ENCODE assay signal across 11 cellular contexts in the genomic region with DNA sequence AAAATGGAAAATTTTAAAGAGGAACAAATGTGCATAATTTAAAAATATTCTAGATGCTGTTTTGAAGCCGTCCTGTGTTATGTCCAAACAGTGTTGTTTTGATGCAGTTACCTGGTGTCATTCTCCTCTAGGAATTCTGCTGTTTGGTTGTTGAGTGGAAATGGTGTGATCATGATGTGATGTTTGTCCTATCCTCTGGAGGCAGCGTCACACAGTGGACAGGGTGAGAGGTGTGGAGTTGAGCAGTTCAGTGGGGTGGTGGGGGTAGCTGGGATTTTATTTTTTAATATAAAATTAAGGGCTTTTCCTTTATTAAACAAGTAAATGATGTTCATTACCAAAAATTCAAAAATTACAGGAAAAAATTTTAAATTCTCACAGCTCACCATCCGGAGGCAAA. TPM values are rescaled to one million over a fixed set of nuclear protein-coding genes. Genes with fewer than 3 reads are reported as not detected.
DNase-seq lines count a peak whose midpoint lies in the region; ATAC-seq and TF ChIP-seq lines count a peak whose summit lies in the region.
"Had no signal": no experiment of that assay in that cellular context is flagged by ENCODE, and none has a peak within 500 bp of the region (broad histone marks: within the 10 kb centered on the region; RNA-seq: fewer than 3 reads in every experiment).

No MANE protein-coding gene starts in this region.

- DNase-seq in A172 (ENCODE audit: low spot score) (peak; percentile 37), RWPE1 (ENCODE audit: low spot score) (peak; percentile 44), foreskin fibroblast (no peak), T-helper 9 cell (no peak), OCI-M2 (lab: John Stamatoyannopoulos, UW; ENCODE audit: unreplicated experiment) (no peak)
- no peak for DNase-seq in stimulated activated CD4-positive, alpha-beta T cell treated with anti-CD3 and anti-CD28 coated beads, Interleukin-4, amount 100 ng/mL, for 4 hours
- DNase-seq: caudate nucleus; CD4-positive, CD25-positive, alpha-beta regulatory T cell; hypothalamus had no signal

- TF ChIP-seq CTCF in GM12875 (IDR thresholded peaks at IDR 0.05; ENCODE audit: borderline replicate concordance, insufficient read depth, low read depth, low read length) = peak; percentile 14; the same call in 1 of the 2 replicates
- TF ChIP-seq CTCF in RWPE1 (conservative IDR thresholded peaks at IDR 0.05; ENCODE audit: low read depth) = peak; percentile 53
- peak; percentile 25 for TF ChIP-seq CTCF in foreskin fibroblast (IDR thresholded peaks at IDR 0.05; ENCODE audit: low read depth, low read length)

- POLR2A ChIA-PET in RWPE1 (lab: Yijun Ruan, JAX; ENCODE audit: low non-redundant PET) = no interaction called here

- CTCF ChIA-PET in RWPE1 (lab: Yijun Ruan, JAX) = interaction anchor here (0.6 to 0.7 kb wide), 2 partner anchors 17 to 228 kb away, joined by 3 read pairs; no protein-coding TSS in a partner anchor

- H3K4me3 ChIP-seq in GM12875 (ENCODE audit: low read depth, low read length) (no peak overlapping the region), foreskin fibroblast (ENCODE audit: low read depth in 1 of 2, low read length in 2 of 2) (no peak overlapping the region)

- H3K27ac ChIP-seq in RWPE1 = no peak overlapping the region

- ATAC-seq in HG03097 (IDR thresholded peaks at IDR 0.05; ENCODE audit: low FRiP score, unreplicated experiment) = no peak

RNA-seq across cellular contexts. Expression of gene PRDM6, which starts 31.2 kb away (rescaled TPM):
- total RNA-seq in A172 (2014; rRNA removed; shearing (Covaris generic)) = 0.02 and 0.22 TPM in 2 replicates
- total RNA-seq: CD4-positive, CD25-positive, alpha-beta regulatory T cell had no signal

Comparison
In these comparisons a context has a peak if more than half of its experiments do, and no peak if none do; other contexts are left out.
1. DNase-seq: peak in A172 (single experiment) and RWPE1 (single experiment); none in foreskin fibroblast (0 of 2), stimulated activated CD4-positive, alpha-beta T cell treated with anti-CD3 and anti-CD28 coated beads, Interleukin-4, amount 100 ng/mL, for 4 hours (0 of 2), T-helper 9 cell (single experiment) and OCI-M2 (single experiment).
2. Peak in every context shown above with its lines, with median percentiles within 50 percentile points of each other: CTCF ChIP-seq.